32 cellular contexts compared by ENCODE assay signal in the genomic region with DNA sequence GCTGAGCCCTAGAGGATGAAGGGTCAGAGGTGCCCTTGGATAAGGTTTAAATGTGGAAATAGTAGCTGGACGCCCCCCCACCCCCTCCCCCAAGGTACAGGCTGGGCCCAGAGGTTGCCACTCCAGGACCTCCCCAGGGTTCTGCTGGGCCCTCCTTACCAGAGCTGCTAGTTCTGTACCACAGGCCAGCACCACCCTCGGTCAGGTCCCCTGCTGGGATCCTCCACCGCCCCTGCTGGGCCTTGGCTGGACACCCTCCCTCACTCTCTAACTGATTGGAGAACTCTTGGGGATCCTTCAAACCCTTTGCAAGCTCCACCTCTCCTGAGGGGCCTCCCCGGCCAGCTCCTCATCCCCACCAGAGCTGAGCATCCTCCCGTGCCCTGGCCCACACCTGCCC. TPM values are rescaled to one million over a fixed set of nuclear protein-coding genes. Genes with fewer than 3 reads are reported as not detected.
"Had no signal": no experiment of that assay in that cellular context is flagged by ENCODE, and none has a peak within 500 bp of the region (broad histone marks: within the 10 kb centered on the region; RNA-seq: fewer than 3 reads in every experiment).

No MANE protein-coding gene starts in this region.

- H3K27ac ChIP-seq: cardiac muscle cell, colonic mucosa, dorsolateral prefrontal cortex, esophagus muscularis mucosa, foreskin keratinocyte, gastrocnemius medialis, heart left ventricle, WERI-Rb-1 had no signal

- ATAC-seq: activated CD4-positive, CD25-positive, alpha-beta regulatory T cell treated with anti-CD3 and anti-CD28 coated beads, Interleukin-2, amount 50 U/mL, for 24 hours; activated CD8-positive, alpha-beta T cell treated with anti-CD3 and anti-CD28 coated beads for 36 hours; activated T-cell treated with anti-CD3 and anti-CD28 coated beads, Interleukin-2, amount 50 U/mL, for 4 hours; activated T-helper 17 cell treated with anti-CD3 and anti-CD28 coated beads, Interleukin-2, amount 50 U/mL, for 72 hours; foreskin keratinocyte; gastrocnemius medialis; heart left ventricle; T-helper 17 cell had no signal

- DNase-seq: activated B cell treated with CpG ODN at 0.5 μM for 24 hours; activated CD4-positive, alpha-beta T cell treated with anti-CD3 and anti-CD28 coated beads for 48 hours; activated CD4-positive, alpha-beta T cell treated with anti-CD3 and anti-CD28 coated beads, Interleukin-2, amount 50 U/mL, for 1 hour; activated CD4-positive, alpha-beta T cell treated with anti-CD3 and anti-CD28 coated beads, Interleukin-2, amount 50 U/mL, for 48 hours; activated CD8-positive, alpha-beta memory T cell treated with anti-CD3 and anti-CD28 coated beads for 24 hours; activated CD8-positive, alpha-beta T cell treated with anti-CD3 and anti-CD28 coated beads for 36 hours; activated effector memory CD4-positive, alpha-beta T cell treated with Interleukin-2 at 50 U/mL for 16 hours; activated gamma-delta T cell treated with Interleukin-2 at 50 U/mL for 16 hours; activated naive CD4-positive, alpha-beta T cell treated with anti-CD3 and anti-CD28 coated beads, Interleukin-2, amount 50 U/mL, for 16 hours; activated naive CD4-positive, alpha-beta T cell treated with Interleukin-2 at 50 U/mL for 16 hours; activated T-cell treated with anti-CD3 and anti-CD28 coated beads, Interleukin-2, amount 50 U/mL, for 4 hours; amygdala; aorta; central memory CD4-positive, alpha-beta T cell; cerebellar nuclear complex; colonic mucosa; dorsolateral prefrontal cortex; effector memory CD4-positive, alpha-beta T cell; erythroblast; foreskin keratinocyte; gastrocnemius medialis; glutamatergic neuron; heart left ventricle; T-helper 1 cell; T-helper 17 cell; T1000; WERI-Rb-1 had no signal

- H3K9me3 ChIP-seq: breast epithelium, colonic mucosa, esophagus muscularis mucosa, gastrocnemius medialis, heart left ventricle had no signal

- H3K27me3 ChIP-seq: breast epithelium, cardiac muscle cell, colonic mucosa had no signal

- H3K36me3 ChIP-seq: breast epithelium, cardiac muscle cell, colonic mucosa, esophagus muscularis mucosa, gastrocnemius medialis, heart left ventricle, WERI-Rb-1 had no signal

- H3K4me1 ChIP-seq: colonic mucosa, foreskin keratinocyte, gastrocnemius medialis had no signal

- H3K4me3 ChIP-seq: breast epithelium, cardiac muscle cell, colonic mucosa, dorsolateral prefrontal cortex, esophagus muscularis mucosa, gastrocnemius medialis, heart left ventricle had no signal

RNA-seq across cellular contexts. Expression of a gene that starts 34.9 kb away (rescaled TPM):
- total RNA-seq: activated B cell treated with CpG ODN at 0.5 μM for 24 hours; activated T-cell treated with anti-CD3 and anti-CD28 coated beads, Interleukin-2, amount 50 U/mL, for 4 hours; activated T-helper 17 cell treated with anti-CD3 and anti-CD28 coated beads, Interleukin-2, amount 50 U/mL, for 72 hours had no signal

RNA-seq across cellular contexts. Expression of a gene that starts 52.5 kb away (rescaled TPM):
- total RNA-seq: activated B cell treated with CpG ODN at 0.5 μM for 24 hours, foreskin keratinocyte, T-helper 17 cell had no signal
